Comparison of ENCODE assay signal across 15 cellular contexts in the genomic region with DNA sequence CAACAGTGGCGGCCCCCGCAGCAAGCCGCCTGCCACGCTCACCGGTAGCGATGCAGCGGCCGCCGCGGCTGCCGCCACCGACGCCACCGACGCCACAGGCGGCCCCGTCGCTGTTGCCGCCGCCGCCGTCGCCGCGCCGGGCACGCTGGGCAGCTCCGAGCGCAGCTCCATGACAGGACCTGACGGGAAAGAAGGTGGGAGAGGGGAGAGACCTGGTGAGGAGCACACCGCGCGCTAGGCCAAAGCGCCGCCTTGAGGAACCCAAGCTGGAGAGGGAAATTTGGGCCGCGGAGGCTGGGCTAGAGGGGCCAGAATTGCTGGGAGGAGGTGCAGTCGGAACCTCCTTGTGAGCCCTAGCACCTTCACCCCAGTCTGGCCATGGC. TPM values are rescaled to one million over a fixed set of nuclear protein-coding genes. Genes with fewer than 3 reads are reported as not detected.
DNase-seq lines count a peak whose midpoint lies in the region; ATAC-seq and TF ChIP-seq lines count a peak whose summit lies in the region.
"Had no signal": no experiment of that assay in that cellular context is flagged by ENCODE, and none has a peak within 500 bp of the region (broad histone marks: within the 10 kb centered on the region; RNA-seq: fewer than 3 reads in every experiment).

No MANE protein-coding gene starts in this region.

- H3K27me3 Mint-ChIP-seq in activated naive CD4-positive, alpha-beta T cell treated with anti-CD3 and anti-CD28 coated beads, Interleukin-2, amount 50 U/mL, for 24 hours = peaks cover 62% of the 10 kb centered on the region
- H3K27me3 Mint-ChIP-seq in stimulated activated naive B cell treated with anti-CD40 and anti-IgM and Interleukin-4, amounts not matched to agents 10 μg/mL and 1 μg/mL and 100 μg/mL, for 72 hours = peaks cover 82 to 89% of the 10 kb centered on the region in 2 donors
- peaks cover 43 to 59% (median 54%) of the 10 kb centered on the region in 3 donors for H3K27me3 Mint-ChIP-seq in immature natural killer cell (ENCODE audit: low read depth in 3 of 3)

- DNase-seq in activated naive CD4-positive, alpha-beta T cell treated with anti-CD3 and anti-CD28 coated beads, Interleukin-2, amount 50 U/mL, for 72 hours (ENCODE audit: low spot score in 2 of 2) = no peak
- no peak for DNase-seq in stimulated activated naive B cell treated with anti-CD40 and anti-IgM and Interleukin-4, amounts not matched to agents 10 μg/mL and 1 μg/mL and 100 μg/mL, for 72 hours
- DNase-seq in inferior parietal cortex (ENCODE audit: extremely low spot score) (no peak), immature natural killer cell (no peak)
- DNase-seq: activated CD4-positive, alpha-beta T cell treated with anti-CD3 and anti-CD28 coated beads for 1 hour; activated effector memory CD4-positive, alpha-beta T cell treated with Interleukin-2 at 50 U/mL for 16 hours had no signal

- no peaks in the 10 kb centered on the region for H3K36me3 Mint-ChIP-seq in activated naive CD4-positive, alpha-beta T cell treated with anti-CD3 and anti-CD28 coated beads, Interleukin-2, amount 50 U/mL, for 24 hours
- peaks cover 5 to 33% of the 10 kb centered on the region in 2 donors for H3K36me3 Mint-ChIP-seq in activated naive CD4-positive, alpha-beta T cell treated with anti-CD3 and anti-CD28 coated beads, Interleukin-2, amount 50 U/mL, for 72 hours
- peaks cover 13 to 22% of the 10 kb centered on the region in 2 donors for H3K36me3 Mint-ChIP-seq in stimulated activated naive B cell treated with anti-CD40 and anti-IgM and Interleukin-4, amounts not matched to agents 10 μg/mL and 1 μg/mL and 100 μg/mL, for 72 hours
- H3K36me3 Mint-ChIP-seq in immature natural killer cell = peaks cover 0 to 6% (median 4%) of the 10 kb centered on the region in 3 donors

- H3K9me3 ChIP-seq in OCI-LY1 (ENCODE audit: low read length) (no peaks in the 10 kb centered on the region), iPS-15b (ENCODE audit: control insufficient read depth, insufficient read depth, low read length) (no peaks in the 10 kb centered on the region)

- no peaks in the 10 kb centered on the region for H3K36me3 ChIP-seq in OCI-LY1 (ENCODE audit: insufficient read depth, low read length)
- no peaks in the 10 kb centered on the region for H3K36me3 ChIP-seq in iPS-15b (ENCODE audit: control insufficient read depth, insufficient read depth, low read length)

- H3K4me3 Mint-ChIP-seq in activated naive CD4-positive, alpha-beta T cell treated with anti-CD3 and anti-CD28 coated beads, Interleukin-2, amount 50 U/mL, for 24 hours = peak overlapping the region; percentile 27
- H3K4me3 Mint-ChIP-seq in stimulated activated naive B cell treated with anti-CD40 and anti-IgM and Interleukin-4, amounts not matched to agents 10 μg/mL and 1 μg/mL and 100 μg/mL, for 72 hours = peak overlapping the region in 1 of 2 donors; percentile 48
- peak overlapping the region in 2 of 5 donors; percentile 6 to 65 for H3K4me3 Mint-ChIP-seq in immature natural killer cell

- no peaks in the 10 kb centered on the region for H3K27me3 ChIP-seq in OCI-LY1 (ENCODE audit: insufficient read depth, low read length)
- H3K27me3 ChIP-seq in iPS-15b (ENCODE audit: control insufficient read depth, insufficient read depth, low read length) = peaks cover 99% of the 10 kb centered on the region

- H3K9me2 ChIP-seq in OCI-LY1 (ENCODE audit: low read depth, low read length) = no peaks in the 10 kb centered on the region

- TF ChIP-seq CTCF in OCI-LY1 (IDR thresholded peaks at IDR 0.05; ENCODE audit: low read length) = no peak

- no peak overlapping the region for H3K27ac ChIP-seq in OCI-LY1 (ENCODE audit: low read depth, low read length, poor library complexity, severe bottlenecking)

- H3K9ac ChIP-seq in OCI-LY1 (ENCODE audit: low read length) = no peak overlapping the region
- H3K9ac ChIP-seq in iPS-15b (ENCODE audit: low read depth, low read length) = no peak overlapping the region

- H4K20me1 ChIP-seq in OCI-LY1 (ENCODE audit: insufficient read depth, low read length) = no peaks in the 10 kb centered on the region

- H3K4me1 ChIP-seq in OCI-LY1 (ENCODE audit: insufficient read depth, low read length, severe bottlenecking) (no peaks in the 10 kb centered on the region), iPS-15b (ENCODE audit: control insufficient read depth, insufficient read depth, low read length) (peaks cover 2% of the 10 kb centered on the region)

- no peaks in the 10 kb centered on the region for H3K79me2 ChIP-seq in OCI-LY1 (ENCODE audit: insufficient read depth, low read length)

- peak overlapping the region; percentile 36 for H3K4me2 ChIP-seq in OCI-LY1 (ENCODE audit: low read length)

- H3K9me3 Mint-ChIP-seq in activated naive CD4-positive, alpha-beta T cell treated with anti-CD3 and anti-CD28 coated beads, Interleukin-2, amount 50 U/mL, for 24 hours = no peaks in the 10 kb centered on the region
- no peaks in the 10 kb centered on the region for H3K9me3 Mint-ChIP-seq in activated naive CD4-positive, alpha-beta T cell treated with anti-CD3 and anti-CD28 coated beads, Interleukin-2, amount 50 U/mL, for 72 hours
- peaks cover 4 to 7% of the 10 kb centered on the region in 2 donors for H3K9me3 Mint-ChIP-seq in stimulated activated naive B cell treated with anti-CD40 and anti-IgM and Interleukin-4, amounts not matched to agents 10 μg/mL and 1 μg/mL and 100 μg/mL, for 72 hours
- peaks cover 0 to 1% (median 0%) of the 10 kb centered on the region in 6 donors for H3K9me3 Mint-ChIP-seq in immature natural killer cell

- H3F3A ChIP-seq in OCI-LY1 (ENCODE audit: insufficient read depth, low read length) = no peaks in the 10 kb centered on the region

- no peak for ATAC-seq in activated naive CD4-positive, alpha-beta T cell treated with anti-CD3 and anti-CD28 coated beads, Interleukin-2, amount 50 U/mL, for 72 hours
- ATAC-seq in stimulated activated naive B cell treated with anti-CD40 and anti-IgM and Interleukin-4, amounts not matched to agents 10 μg/mL and 1 μg/mL and 100 μg/mL, for 72 hours (replicated peaks) = no peak
- ATAC-seq in GM18867 (IDR thresholded peaks at IDR 0.05; ENCODE audit: unreplicated experiment) = no peak
- ATAC-seq: SK-N-SH treated with all-trans-retinoic acid at 6 μM for 48 hours had no signal

- peaks cover 67% of the 10 kb centered on the region for H3K4me1 Mint-ChIP-seq in activated naive CD4-positive, alpha-beta T cell treated with anti-CD3 and anti-CD28 coated beads, Interleukin-2, amount 50 U/mL, for 24 hours
- peaks cover 48 to 88% of the 10 kb centered on the region in 2 donors for H3K4me1 Mint-ChIP-seq in stimulated activated naive B cell treated with anti-CD40 and anti-IgM and Interleukin-4, amounts not matched to agents 10 μg/mL and 1 μg/mL and 100 μg/mL, for 72 hours
- H3K4me1 Mint-ChIP-seq in immature natural killer cell = peaks cover 51 to 55% of the 10 kb centered on the region in 2 donors

- peak overlapping the region; percentile 38 for H3K4me3 ChIP-seq in OCI-LY1 (ENCODE audit: low read depth, low read length, poor library complexity, severe bottlenecking)
- H3K4me3 ChIP-seq in iPS-15b (ENCODE audit: low read depth, low read length) = peak overlapping the region; percentile 41

- no peak overlapping the region for H3K27ac Mint-ChIP-seq in activated naive CD4-positive, alpha-beta T cell treated with anti-CD3 and anti-CD28 coated beads, Interleukin-2, amount 50 U/mL, for 24 hours
- no peak overlapping the region for H3K27ac Mint-ChIP-seq in activated naive CD4-positive, alpha-beta T cell treated with anti-CD3 and anti-CD28 coated beads, Interleukin-2, amount 50 U/mL, for 72 hours
- peak overlapping the region; percentile 85 for H3K27ac Mint-ChIP-seq in stimulated activated naive B cell treated with anti-CD40 and anti-IgM and Interleukin-4, amounts not matched to agents 10 μg/mL and 1 μg/mL and 100 μg/mL, for 72 hours
- no peak overlapping the region for H3K27ac Mint-ChIP-seq in immature natural killer cell
- H3K27ac Mint-ChIP-seq: memory B cell had no signal

- H2AFZ ChIP-seq in OCI-LY1 (ENCODE audit: low read length) = no peak overlapping the region

RNA-seq across cellular contexts. Expression of gene DMRTA2, which starts 1.9 kb away (rescaled TPM):
- total RNA-seq in activated naive CD4-positive, alpha-beta T cell treated with anti-CD3 and anti-CD28 coated beads, Interleukin-2, amount 50 U/mL, for 72 hours = not detected
- not detected for polyA plus RNA-seq in immature natural killer cell
- total RNA-seq: cerebellum, posterior vena cava, ureter had no signal
